ENCODE assay signal across 17 cellular contexts in the genomic region with DNA sequence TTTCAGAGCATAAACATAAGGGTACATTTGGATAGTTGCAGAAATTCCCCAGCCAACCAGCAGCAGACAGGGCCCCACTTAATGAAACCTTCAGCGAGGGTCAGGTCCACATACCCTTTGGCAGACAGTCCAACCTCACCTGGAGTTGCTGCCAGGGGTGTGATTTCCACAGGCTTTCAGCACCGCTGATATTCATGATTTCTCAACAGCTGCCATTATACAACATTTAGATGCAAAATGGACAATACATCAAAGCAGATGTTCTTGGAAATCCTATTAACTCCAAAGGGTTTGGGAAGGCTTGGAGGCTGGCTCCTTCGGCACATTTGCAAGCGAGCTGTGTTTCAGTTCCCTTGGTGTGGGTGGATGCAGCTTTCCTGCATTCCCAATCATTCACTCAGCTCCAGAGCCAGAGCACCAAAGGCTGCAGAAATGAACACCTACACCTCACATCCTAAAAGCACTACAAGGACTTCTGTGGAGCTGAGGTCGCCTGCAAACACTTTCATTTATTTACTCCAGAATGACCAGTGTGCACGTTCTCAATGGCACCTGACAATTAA.
DNase-seq lines count a peak whose midpoint lies in the region; ATAC-seq and TF ChIP-seq lines count a peak whose summit lies in the region.
"Had no signal": no experiment of that assay in that cellular context is flagged by ENCODE, and none has a peak within 500 bp of the region (broad histone marks: within the 10 kb centered on the region; RNA-seq: fewer than 3 reads in every experiment).

No MANE protein-coding gene starts in this region.

- TF ChIP-seq CTCF in colonic mucosa (IDR thresholded peaks at IDR 0.05) (no peak), lung (IDR thresholded peaks at IDR 0.05; ENCODE audit: control extremely low read depth, extremely low read depth) (no peak), type B pancreatic cell (conservative IDR thresholded peaks at IDR 0.05) (no peak), thyroid gland (IDR thresholded peaks at IDR 0.05) (no peak)

- no peaks in the 10 kb centered on the region for H3K9me3 Mint-ChIP-seq in activated CD4-positive, alpha-beta memory T cell treated with anti-CD3 and anti-CD28 coated beads, Interleukin-2, amount 10 ng/mL, durations not matched to agents 7 days and 5 days
- no peaks in the 10 kb centered on the region for H3K9me3 Mint-ChIP-seq in activated CD4-positive, alpha-beta memory T cell treated with anti-CD3 and anti-CD28 coated beads for 36 hours
- H3K9me3 Mint-ChIP-seq in type B pancreatic cell: no peaks in the 10 kb centered on the region
- H3K9me3 Mint-ChIP-seq in stimulated activated naive B cell treated with anti-CD40 and anti-IgM and Interleukin-4, amounts not matched to agents 10 μg/mL and 1 μg/mL and 100 μg/mL, for 72 hours: no peaks in the 10 kb centered on the region
- H3K9me3 Mint-ChIP-seq: CD8-positive, alpha-beta memory T cell had no signal

- WGBS in lung, 2 donors: 70 to 72% methylated on average over 6 of the region's 6 CpGs
- WGBS in thyroid gland, 2 donors: 74 to 79% methylated on average over 6 of the region's 6 CpGs

- H3K4me1 Mint-ChIP-seq in activated CD4-positive, alpha-beta memory T cell treated with anti-CD3 and anti-CD28 coated beads, Interleukin-2, amount 10 ng/mL, durations not matched to agents 7 days and 5 days: no peaks in the 10 kb centered on the region
- H3K4me1 Mint-ChIP-seq in activated CD4-positive, alpha-beta memory T cell treated with anti-CD3 and anti-CD28 coated beads for 36 hours (ENCODE audit: low read depth): no peaks in the 10 kb centered on the region
- H3K4me1 Mint-ChIP-seq in type B pancreatic cell (ENCODE audit: unreplicated experiment): peaks cover 17% of the 10 kb centered on the region
- H3K4me1 Mint-ChIP-seq in stimulated activated naive B cell treated with anti-CD40 and anti-IgM and Interleukin-4, amounts not matched to agents 10 μg/mL and 1 μg/mL and 100 μg/mL, for 72 hours: no peaks in the 10 kb centered on the region
- H3K4me1 Mint-ChIP-seq: CD8-positive, alpha-beta memory T cell had no signal

- CTCF ChIA-PET in activated CD4-positive, alpha-beta memory T cell treated with anti-CD3 and anti-CD28 coated beads, Interleukin-2, amount 10 ng/mL, durations not matched to agents 7 days and 5 days (lab: Charles Lee): no interaction called here
- CTCF ChIA-PET in activated CD4-positive, alpha-beta memory T cell treated with anti-CD3 and anti-CD28 coated beads for 36 hours (lab: Charles Lee): no interaction called here

- no peak overlapping the region for H3K27ac ChIP-seq in colonic mucosa
- H3K27ac ChIP-seq in lung (ENCODE audit: low read depth in 1 of 2, low read length in 1 of 2): no peak overlapping the region
- no peak overlapping the region for H3K27ac ChIP-seq in thyroid gland
- H3K27ac ChIP-seq: 22Rv1, BLaER1, SJSA1 had no signal

- intact Hi-C loops in activated CD4-positive, alpha-beta memory T cell treated with anti-CD3 and anti-CD28 coated beads for 36 hours (cut with micrococcal nuclease): no loop called here
- intact Hi-C loops in colonic mucosa (cut with DNase I): no loop called here
- intact Hi-C loops in thyroid gland (cut with DNase I): no loop called here

- H3K36me3 ChIP-seq in colonic mucosa (no peaks in the 10 kb centered on the region), lung (ENCODE audit: control insufficient read depth in 2 of 2, insufficient read depth in 2 of 2, low read length in 2 of 2) (no peaks in the 10 kb centered on the region), thyroid gland (no peaks in the 10 kb centered on the region)
- H3K36me3 ChIP-seq: BLaER1, SJSA1 had no signal

- DNase-seq in activated CD4-positive, alpha-beta memory T cell treated with anti-CD3 and anti-CD28 coated beads, Interleukin-2, amount 10 ng/mL, durations not matched to agents 7 days and 5 days: peak; percentile 3
- DNase-seq in activated CD4-positive, alpha-beta memory T cell treated with anti-CD3 and anti-CD28 coated beads for 36 hours: no peak
- peak; percentile 3 for DNase-seq in colonic mucosa
- peak; percentile 18 for DNase-seq in lung (ENCODE audit: low spot score)
- DNase-seq in type B pancreatic cell (ENCODE audit: extremely low spot score, unreplicated experiment): peak; percentile 29
- no peak for DNase-seq in stimulated activated naive B cell treated with anti-CD40 and anti-IgM and Interleukin-4, amounts not matched to agents 10 μg/mL and 1 μg/mL and 100 μg/mL, for 72 hours
- DNase-seq in thyroid gland: no peak
- DNase-seq: CD8-positive, alpha-beta memory T cell; MV-4-11; NCI-H1436; NCI-H2029 treated with DMSO at 0.1 percent for 48 hours; NCI-H510A treated with DMSO at 0.1 percent for 48 hours; RPMI8226 had no signal

- peaks cover 12% of the 10 kb centered on the region for H3K27me3 Mint-ChIP-seq in activated CD4-positive, alpha-beta memory T cell treated with anti-CD3 and anti-CD28 coated beads, Interleukin-2, amount 10 ng/mL, durations not matched to agents 7 days and 5 days
- H3K27me3 Mint-ChIP-seq in activated CD4-positive, alpha-beta memory T cell treated with anti-CD3 and anti-CD28 coated beads for 36 hours: peaks cover 16% of the 10 kb centered on the region
- H3K27me3 Mint-ChIP-seq in type B pancreatic cell: peaks cover 65% of the 10 kb centered on the region
- peaks cover 0 to 32% of the 10 kb centered on the region in 2 donors for H3K27me3 Mint-ChIP-seq in stimulated activated naive B cell treated with anti-CD40 and anti-IgM and Interleukin-4, amounts not matched to agents 10 μg/mL and 1 μg/mL and 100 μg/mL, for 72 hours

- no peak for TF ChIP-seq POLR2A in thyroid gland (IDR thresholded peaks at IDR 0.05)

- no peaks in the 10 kb centered on the region for H3K4me1 ChIP-seq in colonic mucosa
- no peaks in the 10 kb centered on the region for H3K4me1 ChIP-seq in lung (ENCODE audit: control insufficient read depth in 2 of 2, insufficient read depth in 2 of 2, low read length in 2 of 2)
- H3K4me1 ChIP-seq in thyroid gland: no peaks in the 10 kb centered on the region
- H3K4me1 ChIP-seq: SJSA1 had no signal

- POLR2A ChIA-PET in activated CD4-positive, alpha-beta memory T cell treated with anti-CD3 and anti-CD28 coated beads, Interleukin-2, amount 10 ng/mL, durations not matched to agents 7 days and 5 days (lab: Charles Lee): no interaction called here
- POLR2A ChIA-PET in activated CD4-positive, alpha-beta memory T cell treated with anti-CD3 and anti-CD28 coated beads for 36 hours (lab: Charles Lee): no interaction called here

- H3K4me3 ChIP-seq in colonic mucosa (no peak overlapping the region), lung (no peak overlapping the region), thyroid gland (replicated peaks in 1 of 3) (no peak overlapping the region)
- H3K4me3 ChIP-seq: BLaER1, SJSA1 had no signal

- ATAC-seq in lung (ENCODE audit: insufficient read depth, low FRiP score) (no peak), HG02852 (IDR thresholded peaks at IDR 0.05; ENCODE audit: unreplicated experiment) (no peak)
- no peak for ATAC-seq in stimulated activated naive B cell treated with anti-CD40 and anti-IgM and Interleukin-4, amounts not matched to agents 10 μg/mL and 1 μg/mL and 100 μg/mL, for 72 hours (replicated peaks)

- H3K9ac ChIP-seq in colonic mucosa (ENCODE audit: low read depth in 2 of 2, low read length in 2 of 2): no peak overlapping the region
- H3K9ac ChIP-seq: BLaER1 had no signal

- no peak overlapping the region for H3K4me3 Mint-ChIP-seq in activated CD4-positive, alpha-beta memory T cell treated with anti-CD3 and anti-CD28 coated beads, Interleukin-2, amount 10 ng/mL, durations not matched to agents 7 days and 5 days
- no peak overlapping the region for H3K4me3 Mint-ChIP-seq in activated CD4-positive, alpha-beta memory T cell treated with anti-CD3 and anti-CD28 coated beads for 36 hours
- H3K4me3 Mint-ChIP-seq in type B pancreatic cell: no peak overlapping the region
- no peak overlapping the region for H3K4me3 Mint-ChIP-seq in stimulated activated naive B cell treated with anti-CD40 and anti-IgM and Interleukin-4, amounts not matched to agents 10 μg/mL and 1 μg/mL and 100 μg/mL, for 72 hours
- H3K4me3 Mint-ChIP-seq: CD8-positive, alpha-beta memory T cell had no signal

- no peaks in the 10 kb centered on the region for H3K36me3 Mint-ChIP-seq in activated CD4-positive, alpha-beta memory T cell treated with anti-CD3 and anti-CD28 coated beads, Interleukin-2, amount 10 ng/mL, durations not matched to agents 7 days and 5 days (ENCODE audit: low read depth)
- no peaks in the 10 kb centered on the region for H3K36me3 Mint-ChIP-seq in activated CD4-positive, alpha-beta memory T cell treated with anti-CD3 and anti-CD28 coated beads for 36 hours
- no peaks in the 10 kb centered on the region for H3K36me3 Mint-ChIP-seq in type B pancreatic cell
- H3K36me3 Mint-ChIP-seq in stimulated activated naive B cell treated with anti-CD40 and anti-IgM and Interleukin-4, amounts not matched to agents 10 μg/mL and 1 μg/mL and 100 μg/mL, for 72 hours: no peaks in the 10 kb centered on the region
- H3K36me3 Mint-ChIP-seq: CD8-positive, alpha-beta memory T cell had no signal

- no peak overlapping the region for H3K27ac Mint-ChIP-seq in activated CD4-positive, alpha-beta memory T cell treated with anti-CD3 and anti-CD28 coated beads, Interleukin-2, amount 10 ng/mL, durations not matched to agents 7 days and 5 days
- H3K27ac Mint-ChIP-seq in activated CD4-positive, alpha-beta memory T cell treated with anti-CD3 and anti-CD28 coated beads for 36 hours: no peak overlapping the region
- no peak overlapping the region for H3K27ac Mint-ChIP-seq in type B pancreatic cell
- no peak overlapping the region for H3K27ac Mint-ChIP-seq in stimulated activated naive B cell treated with anti-CD40 and anti-IgM and Interleukin-4, amounts not matched to agents 10 μg/mL and 1 μg/mL and 100 μg/mL, for 72 hours
- H3K27ac Mint-ChIP-seq: CD8-positive, alpha-beta memory T cell had no signal

- no peaks in the 10 kb centered on the region for H3K27me3 ChIP-seq in colonic mucosa
- H3K27me3 ChIP-seq in lung (ENCODE audit: control insufficient read depth, insufficient read depth): no peaks in the 10 kb centered on the region
- H3K27me3 ChIP-seq in thyroid gland: no peaks in the 10 kb centered on the region
- H3K27me3 ChIP-seq: BLaER1, SJSA1 had no signal

- H3K9me3 ChIP-seq in colonic mucosa: no peaks in the 10 kb centered on the region
- H3K9me3 ChIP-seq in lung (ENCODE audit: control insufficient read depth in 2 of 2, insufficient read depth in 1 of 2, low read length in 1 of 2): no peaks in the 10 kb centered on the region
- no peaks in the 10 kb centered on the region for H3K9me3 ChIP-seq in thyroid gland
- H3K9me3 ChIP-seq: BLaER1, SJSA1 had no signal

Comparison
In these comparisons a context has a peak if more than half of its experiments do, and no peak if none do; other contexts are left out.
1. DNase-seq: peak in activated CD4-positive, alpha-beta memory T cell treated with anti-CD3 and anti-CD28 coated beads, Interleukin-2, amount 10 ng/mL, durations not matched to agents 7 days and 5 days (single experiment), colonic mucosa (single experiment), lung (single experiment) and type B pancreatic cell (single experiment); none in activated CD4-positive, alpha-beta memory T cell treated with anti-CD3 and anti-CD28 coated beads for 36 hours (single experiment), stimulated activated naive B cell treated with anti-CD40 and anti-IgM and Interleukin-4, amounts not matched to agents 10 μg/mL and 1 μg/mL and 100 μg/mL, for 72 hours (single experiment) and thyroid gland (0 of 2).